Comparison of ENCODE assay signal across 36 cellular contexts in the genomic region with DNA sequence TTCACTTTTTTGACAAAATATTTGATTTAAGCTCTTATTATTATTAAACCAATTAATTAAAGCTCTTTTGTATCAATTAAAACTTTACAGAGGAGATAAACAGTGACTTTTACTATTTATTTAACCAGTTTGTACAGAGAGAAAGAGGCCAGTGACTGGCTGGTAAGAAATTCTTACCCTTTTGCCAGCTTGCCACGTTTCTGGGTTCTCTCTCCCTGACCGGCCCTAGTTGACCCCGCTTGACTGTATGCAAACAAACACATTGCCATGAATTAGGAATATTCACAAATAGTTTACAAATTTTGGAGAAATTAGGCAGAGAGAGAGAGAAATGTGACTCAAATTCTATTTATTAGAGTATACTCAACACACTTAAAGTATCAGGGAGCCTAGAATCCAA. TPM values are rescaled to one million over a fixed set of nuclear protein-coding genes. Genes with fewer than 3 reads are reported as not detected.
"Had no signal": no experiment of that assay in that cellular context is flagged by ENCODE, and none has a peak within 500 bp of the region (broad histone marks: within the 10 kb centered on the region; RNA-seq: fewer than 3 reads in every experiment).

No MANE protein-coding gene starts in this region.

- H2AFZ ChIP-seq: neural progenitor cell, parathyroid adenoma had no signal

- H3K9ac ChIP-seq: neural progenitor cell, parathyroid adenoma had no signal

- H3K4me3 Mint-ChIP-seq: naive thymus-derived CD4-positive, alpha-beta T cell; natural killer cell; nephron; neural progenitor cell; stimulated activated memory B cell treated with anti-CD40 and anti-IgM and Interleukin-4, amounts not matched to agents 10 μg/mL and 1 μg/mL and 100 μg/mL, for 72 hours; stimulated activated naive CD8-positive, alpha-beta T cell treated with anti-CD3 and anti-CD28 coated beads, Interleukin-15, amount 100 ng/mL, for 72 hours had no signal

- H3K79me2 ChIP-seq: parathyroid adenoma had no signal

- H3K9me3 Mint-ChIP-seq: natural killer cell; stimulated activated naive CD8-positive, alpha-beta T cell treated with anti-CD3 and anti-CD28 coated beads, Interleukin-15, amount 100 ng/mL, for 72 hours had no signal

- H3K27ac Mint-ChIP-seq: naive thymus-derived CD4-positive, alpha-beta T cell; natural killer cell; nephron; neural progenitor cell; progenitor cell of endocrine pancreas; stimulated activated memory B cell treated with anti-CD40 and anti-IgM and Interleukin-4, amounts not matched to agents 10 μg/mL and 1 μg/mL and 100 μg/mL, for 72 hours; stimulated activated naive CD8-positive, alpha-beta T cell treated with anti-CD3 and anti-CD28 coated beads, Interleukin-15, amount 100 ng/mL, for 72 hours had no signal

- ATAC-seq: naive thymus-derived CD4-positive, alpha-beta T cell; natural killer cell; psoas muscle; right cardiac atrium; sciatic nerve; stimulated activated memory B cell treated with anti-CD40 and anti-IgM and Interleukin-4, amounts not matched to agents 10 μg/mL and 1 μg/mL and 100 μg/mL, for 72 hours; stimulated activated naive CD8-positive, alpha-beta T cell treated with anti-CD3 and anti-CD28 coated beads, Interleukin-15, amount 100 ng/mL, for 72 hours; stimulated activated naive CD8-positive, alpha-beta T cell treated with anti-CD3 and anti-CD28 coated beads, Interleukin-15, Interleukin-2, amounts not matched to agents 100 U/mL and 50 U/mL, for 24 hours had no signal

- H3K4me1 ChIP-seq: neural progenitor cell, parathyroid adenoma, psoas muscle, spleen, thyroid gland, tibial nerve, upper lobe of left lung, vagina had no signal

- DNase-seq: naive thymus-derived CD4-positive, alpha-beta T cell; natural killer cell; occipital lobe; ovary; posterior cingulate gyrus; psoas muscle; right cardiac atrium; spleen; stimulated activated CD4-positive, alpha-beta T cell treated with anti-CD3 and anti-CD28 coated beads, Interleukin-12 subunit alpha, Interleukin-12 subunit beta, amount 100 ng/mL, for 4 hours; stimulated activated CD4-positive, alpha-beta T cell treated with anti-CD3 and anti-CD28 coated beads, Interleukin-1b, Interleukin-23, amount 100 ng/mL, for 48 hours; stimulated activated CD4-positive, alpha-beta T cell treated with anti-CD3 and anti-CD28 coated beads, Interleukin-4, amount 100 ng/mL, for 1 hour; stimulated activated CD4-positive, alpha-beta T cell treated with anti-CD3 and anti-CD28 coated beads, Interleukin-4, amount 100 ng/mL, for 4 hours; stimulated activated CD8-positive, alpha-beta memory T cell treated with anti-CD3 and anti-CD28 coated beads, Interleukin-4, amount 100 ng/mL, for 48 hours; stimulated activated naive CD4-positive, alpha-beta T cell; stimulated activated naive CD8-positive, alpha-beta T cell treated with anti-CD3 and anti-CD28 coated beads, Interleukin-15, amount 100 ng/mL, for 72 hours; stimulated activated naive CD8-positive, alpha-beta T cell treated with anti-CD3 and anti-CD28 coated beads, Interleukin-15, Interleukin-2, amounts not matched to agents 100 U/mL and 50 U/mL, for 24 hours; thyroid gland; upper lobe of left lung had no signal

- FAIRE-seq: urothelium cell line had no signal

- H3K4me2 ChIP-seq: neural progenitor cell, smooth muscle cell had no signal

- H3K27me3 Mint-ChIP-seq: progenitor cell of endocrine pancreas; stimulated activated naive CD8-positive, alpha-beta T cell treated with anti-CD3 and anti-CD28 coated beads, Interleukin-15, amount 100 ng/mL, for 72 hours had no signal

- H3K36me3 Mint-ChIP-seq: natural killer cell, neural progenitor cell had no signal

- H3K4me1 Mint-ChIP-seq: natural killer cell; nephron; neural progenitor cell; stimulated activated memory B cell treated with anti-CD40 and anti-IgM and Interleukin-4, amounts not matched to agents 10 μg/mL and 1 μg/mL and 100 μg/mL, for 72 hours; stimulated activated naive CD8-positive, alpha-beta T cell treated with anti-CD3 and anti-CD28 coated beads, Interleukin-15, amount 100 ng/mL, for 72 hours had no signal

- H3K36me3 ChIP-seq: neural progenitor cell, ovary, spleen, thoracic aorta, thyroid gland, tibial nerve, upper lobe of left lung, vagina had no signal

- H3K27me3 ChIP-seq: neural progenitor cell, ovary, thyroid gland, tibial nerve, upper lobe of left lung, vagina had no signal

- H3K9me3 ChIP-seq: ovary, psoas muscle, thoracic aorta, thyroid gland, upper lobe of left lung, vagina had no signal

- H3K27ac ChIP-seq: neural progenitor cell, ovary, parathyroid adenoma, psoas muscle, skin epidermis, spleen, thoracic aorta, thyroid gland, tibial nerve, upper lobe of left lung, vagina had no signal

- H3K4me3 ChIP-seq: neural progenitor cell, ovary, psoas muscle, skin epidermis, smooth muscle cell, spleen, thoracic aorta, thyroid gland, tibial nerve, upper lobe of left lung, vagina had no signal

RNA-seq across cellular contexts. Expression of a gene that starts 36.2 kb away (rescaled TPM):
- total RNA-seq: naive thymus-derived CD4-positive, alpha-beta T cell; natural killer cell; occipital lobe; osteoblast; ovary; progenitor cell of endocrine pancreas; psoas muscle; renal cortical epithelial cell; right cardiac atrium; sciatic nerve; smooth muscle cell; spleen; subcutaneous adipose tissue; temporal lobe; thoracic aorta; thyroid gland; tibial nerve; upper lobe of left lung; ureter; vagina had no signal
- polyA plus RNA-seq: naive thymus-derived CD4-positive, alpha-beta T cell; neural cell; ovary; psoas muscle; right cardiac atrium; smooth muscle cell; spleen had no signal
